ENCODE assay signal across 9 cellular contexts in the genomic region with DNA sequence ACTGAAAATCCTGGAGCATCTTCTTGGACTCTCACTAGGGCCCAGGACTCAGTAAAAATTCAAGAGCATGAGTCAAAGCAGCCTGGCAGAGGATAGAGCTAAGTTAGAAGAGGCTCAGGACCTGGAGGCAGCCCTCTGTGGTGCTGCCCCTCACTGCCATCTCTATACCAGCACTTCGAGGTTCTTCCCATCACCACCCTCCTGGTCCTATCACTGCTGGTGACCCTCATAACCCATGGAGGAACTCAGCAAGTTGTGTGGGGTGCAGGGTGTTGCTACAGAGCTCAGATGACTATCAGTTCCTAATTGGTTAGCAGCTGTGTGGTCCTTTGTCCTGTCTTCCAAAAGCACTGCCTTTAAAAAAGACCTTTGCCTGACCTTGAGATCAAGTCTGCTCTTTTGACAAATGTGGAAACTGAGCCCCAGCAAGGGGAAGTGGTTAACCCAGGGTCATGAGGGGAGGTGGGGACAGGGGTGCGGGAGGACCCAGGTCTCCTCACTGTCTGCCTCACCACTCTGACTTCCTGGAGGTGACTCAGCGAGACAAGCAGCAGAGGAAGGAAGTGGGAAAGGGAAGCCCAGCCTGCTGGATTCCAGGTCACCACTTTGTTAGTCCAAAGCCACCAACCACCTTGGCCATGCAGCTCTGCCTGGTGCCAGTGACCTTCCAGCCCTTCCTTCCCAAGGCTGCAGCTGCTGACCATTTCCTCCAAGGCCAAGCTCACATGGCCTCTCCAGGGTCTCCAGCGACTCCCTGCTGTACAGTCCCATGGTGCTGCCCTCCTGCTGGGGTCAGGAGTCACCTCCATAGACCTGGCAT.
DNase-seq lines count a peak whose midpoint lies in the region; FAIRE-seq and TF ChIP-seq lines count a peak whose summit lies in the region.
"Had no signal": no experiment of that assay in that cellular context is flagged by ENCODE, and none has a peak within 500 bp of the region (broad histone marks: within the 10 kb centered on the region; RNA-seq: fewer than 3 reads in every experiment).

No MANE protein-coding gene starts in this region.

- H3K27me3 Mint-ChIP-seq in endothelial cell (ENCODE audit: unreplicated experiment) = peaks cover 2% of the 10 kb centered on the region

- in situ Hi-C loops in ACHN (cut with HindIII; ENCODE audit: low pct_ligation_motif_present, low pct_unique_long_range_greater_than_20kb, low sequenced_read_pairs) = no loop called here

- no peak for FAIRE-seq in RCC 7860 (lab: Jason Lieb, UNC)
- FAIRE-seq in urothelium cell line (lab: Jason Lieb, UNC) = peak; percentile 53

- no peaks in the 10 kb centered on the region for H3K9me3 Mint-ChIP-seq in endothelial cell (ENCODE audit: unreplicated experiment)

- H3K4me3 Mint-ChIP-seq in endothelial cell (ENCODE audit: unreplicated experiment) = no peak overlapping the region
- H3K4me3 Mint-ChIP-seq: brain had no signal

- no peaks in the 10 kb centered on the region for H3K36me3 Mint-ChIP-seq in endothelial cell (ENCODE audit: low read depth, unreplicated experiment)
- H3K36me3 Mint-ChIP-seq: brain had no signal

- peak overlapping the region; percentile 74 for H3K27ac Mint-ChIP-seq in endothelial cell (ENCODE audit: unreplicated experiment)
- H3K27ac Mint-ChIP-seq: brain had no signal

- peaks cover 19% of the 10 kb centered on the region for H3K4me1 Mint-ChIP-seq in endothelial cell (ENCODE audit: unreplicated experiment)

- TF ChIP-seq CTCF in endothelial cell (IDR thresholded peaks at IDR 0.05; ENCODE audit: unreplicated experiment) = no peak

- DNase-seq in stimulated activated CD4-positive, alpha-beta T cell treated with anti-CD3 and anti-CD28 coated beads, Interleukin-15, amount 100 ng/mL, for 24 hours = peak; percentile 59
- no peak for DNase-seq in stimulated activated CD4-positive, alpha-beta T cell treated with anti-CD3 and anti-CD28 coated beads, Interleukin-4, amount 100 ng/mL, for 1 hour
- DNase-seq in RCC 7860 (ENCODE audit: low spot score) (peak; percentile 67), endothelial cell (ENCODE audit: low spot score) (no peak), urothelium cell line (ENCODE audit: low spot score) (no peak), NCI-H524 (lab: John Stamatoyannopoulos, UW) (no peak), ACHN (no peak)
- DNase-seq in effector CD4-positive, alpha-beta T cell = no peak

Comparison
In these comparisons a context has a peak if more than half of its experiments do, and no peak if none do; other contexts are left out.
1. DNase-seq: peak in stimulated activated CD4-positive, alpha-beta T cell treated with anti-CD3 and anti-CD28 coated beads, Interleukin-15, amount 100 ng/mL, for 24 hours (single experiment) and RCC 7860 (single experiment); none in stimulated activated CD4-positive, alpha-beta T cell treated with anti-CD3 and anti-CD28 coated beads, Interleukin-4, amount 100 ng/mL, for 1 hour (single experiment), endothelial cell (single experiment), urothelium cell line (single experiment), NCI-H524 (0 of 2), ACHN (single experiment) and effector CD4-positive, alpha-beta T cell (single experiment).